Comparison of ENCODE assay signal across 8 cellular contexts in genomic region chr6:16184129-16184528, GRCh38. TPM values are rescaled to one million over a fixed set of nuclear protein-coding genes. Genes with fewer than 3 reads are reported as not detected.
DNase-seq lines count a peak whose midpoint lies in the region; ATAC-seq and TF ChIP-seq lines count a peak whose summit lies in the region.

No MANE protein-coding gene starts in this region.

- peaks cover 3% of the 10 kb centered on the region for H3K9me3 Mint-ChIP-seq in chondrocyte (ENCODE audit: low read depth)
- H3K9me3 Mint-ChIP-seq in activated CD4-positive, alpha-beta T cell treated with anti-CD3 and anti-CD28 coated beads, Interleukin-2, amount 10 ng/mL, durations not matched to agents 7 days and 5 days = peaks cover 19% of the 10 kb centered on the region

- POLR2A ChIA-PET in activated CD4-positive, alpha-beta T cell treated with anti-CD3 and anti-CD28 coated beads, Interleukin-2, amount 10 ng/mL, durations not matched to agents 7 days and 5 days (lab: Charles Lee) = no interaction called here

- DNase-seq in COLO668 (lab: John Stamatoyannopoulos, UW; ENCODE audit: unreplicated experiment) (peak; percentile 21), NCI-H526 (lab: John Stamatoyannopoulos, UW) (peak; percentile 45 to 73), chondrocyte (ENCODE audit: low spot score) (no peak), posterior vena cava (ENCODE audit: low spot score) (peak; percentile 78), foreskin melanocyte (no peak), C1 segment of cervical spinal cord (lab: John Stamatoyannopoulos, UW) (no peak)
- no peak for DNase-seq in activated CD4-positive, alpha-beta T cell treated with anti-CD3 and anti-CD28 coated beads, Interleukin-2, amount 10 ng/mL, durations not matched to agents 7 days and 5 days

- ATAC-seq in GM19351 (IDR thresholded peaks at IDR 0.05; ENCODE audit: unreplicated experiment) = peak; percentile 73

- peak; percentile 52 for TF ChIP-seq CTCF in chondrocyte (IDR thresholded peaks at IDR 0.05)

- no peaks in the 10 kb centered on the region for H3K36me3 Mint-ChIP-seq in chondrocyte (ENCODE audit: low read depth)
- peaks cover 23% of the 10 kb centered on the region for H3K36me3 Mint-ChIP-seq in activated CD4-positive, alpha-beta T cell treated with anti-CD3 and anti-CD28 coated beads, Interleukin-2, amount 10 ng/mL, durations not matched to agents 7 days and 5 days (ENCODE audit: low read depth)

- no peaks in the 10 kb centered on the region for H3K27me3 Mint-ChIP-seq in chondrocyte (ENCODE audit: low read depth)
- peaks cover 7% of the 10 kb centered on the region for H3K27me3 Mint-ChIP-seq in activated CD4-positive, alpha-beta T cell treated with anti-CD3 and anti-CD28 coated beads, Interleukin-2, amount 10 ng/mL, durations not matched to agents 7 days and 5 days

- intact Hi-C loops in posterior vena cava (cut with DNase I) = loop anchor here (5.0 to 10.0 kb wide), 3 partner anchors 49 to 492 kb away; no protein-coding TSS in a partner anchor

- peaks cover 13% of the 10 kb centered on the region for H3K4me1 Mint-ChIP-seq in chondrocyte (ENCODE audit: low read depth)
- H3K4me1 Mint-ChIP-seq in activated CD4-positive, alpha-beta T cell treated with anti-CD3 and anti-CD28 coated beads, Interleukin-2, amount 10 ng/mL, durations not matched to agents 7 days and 5 days = peaks cover 35% of the 10 kb centered on the region

- CTCF ChIA-PET in activated CD4-positive, alpha-beta T cell treated with anti-CD3 and anti-CD28 coated beads, Interleukin-2, amount 10 ng/mL, durations not matched to agents 7 days and 5 days (lab: Charles Lee) = interaction anchor here (0.9 to 3.2 kb wide), 5 partner anchors 8 to 54 kb away, joined by 3 to 14 read pairs (median 7); partner anchors contain the start of gene MYLIP

- no peak overlapping the region for H3K4me3 Mint-ChIP-seq in chondrocyte (ENCODE audit: unreplicated experiment)
- H3K4me3 Mint-ChIP-seq in activated CD4-positive, alpha-beta T cell treated with anti-CD3 and anti-CD28 coated beads, Interleukin-2, amount 10 ng/mL, durations not matched to agents 7 days and 5 days = no peak overlapping the region

- H3K27ac Mint-ChIP-seq in chondrocyte (ENCODE audit: unreplicated experiment) = no peak overlapping the region
- no peak overlapping the region for H3K27ac Mint-ChIP-seq in activated CD4-positive, alpha-beta T cell treated with anti-CD3 and anti-CD28 coated beads, Interleukin-2, amount 10 ng/mL, durations not matched to agents 7 days and 5 days

RNA-seq across cellular contexts. Expression of gene GMPR, which starts 54.3 kb away (rescaled TPM):
- 9.7 to 14.4 TPM (median 11.5 TPM) in 3 replicates for total RNA-seq in chondrocyte
- 10 to 100 TPM; 14.0 to 14.7 TPM for total RNA-seq in posterior vena cava
- total RNA-seq in activated CD4-positive, alpha-beta T cell treated with anti-CD3 and anti-CD28 coated beads, Interleukin-2, amount 10 ng/mL, durations not matched to agents 7 days and 5 days = 1 to 10 TPM; 2.6 to 3.3 TPM

RNA-seq across cellular contexts. Expression of gene MYLIP, which starts 55.2 kb away (rescaled TPM):
- 15.9 to 23.1 TPM (median 16.6 TPM) in 3 replicates for total RNA-seq in chondrocyte
- total RNA-seq in posterior vena cava = 10 to 100 TPM; 20.1 to 28.8 TPM
- 10 to 100 TPM; 16.9 to 18.1 TPM for total RNA-seq in activated CD4-positive, alpha-beta T cell treated with anti-CD3 and anti-CD28 coated beads, Interleukin-2, amount 10 ng/mL, durations not matched to agents 7 days and 5 days

Comparison
In these comparisons a context has a peak if more than half of its experiments do, and no peak if none do; other contexts are left out.
1. DNase-seq: peak in COLO668 (single experiment), NCI-H526 (2 of 2) and posterior vena cava (single experiment); none in chondrocyte (single experiment), foreskin melanocyte (single experiment), activated CD4-positive, alpha-beta T cell treated with anti-CD3 and anti-CD28 coated beads, Interleukin-2, amount 10 ng/mL, durations not matched to agents 7 days and 5 days (single experiment) and C1 segment of cervical spinal cord (0 of 14).